Comparison of ENCODE assay signal across 1 cellular context in the genomic region with DNA sequence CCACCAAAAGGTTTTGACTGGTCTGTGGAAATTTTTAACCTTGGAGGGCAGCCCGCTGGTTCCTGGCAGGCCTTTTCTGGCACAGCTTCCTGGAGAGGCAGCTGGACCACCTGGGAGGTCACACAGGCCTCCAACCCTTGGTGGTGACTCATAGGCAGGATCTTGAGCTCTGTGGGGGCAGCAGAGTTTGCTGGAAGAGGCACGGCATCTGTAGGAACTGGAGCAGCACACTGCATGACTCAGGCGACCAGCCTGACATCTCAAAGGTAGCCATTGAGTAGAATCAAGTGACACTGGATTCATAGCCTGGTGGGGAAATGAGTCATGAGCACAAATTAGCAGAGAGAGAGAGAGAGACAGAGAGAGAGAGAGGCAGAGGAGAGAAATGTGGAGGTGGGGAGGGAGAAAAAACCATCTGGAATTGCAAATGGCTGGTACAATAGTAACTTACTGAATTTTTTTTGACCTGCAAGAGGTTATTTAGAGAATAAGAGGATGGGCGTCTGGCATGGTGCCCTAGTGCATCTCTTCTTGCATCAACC.
TF ChIP-seq lines count a peak whose summit lies in the region.

No MANE protein-coding gene starts in this region.

TF ChIP-seq in K562, 482 proteins besides CTCF, POLR2A, EP300 and RAD21 (continued from another document):
- 0 out of 2 replicates have a peak, but pooled peaks have one; percentile 16 for TF ChIP-seq JUN (IDR thresholded peaks at IDR 0.05; ENCODE audit: borderline replicate concordance, low read depth, low read length)
- TF ChIP-seq JUN (CRISPR knock-in tag; IDR thresholded peaks at IDR 0.05; ENCODE audit: borderline replicate concordance): no peak
- TF ChIP-seq, protein P1, sequence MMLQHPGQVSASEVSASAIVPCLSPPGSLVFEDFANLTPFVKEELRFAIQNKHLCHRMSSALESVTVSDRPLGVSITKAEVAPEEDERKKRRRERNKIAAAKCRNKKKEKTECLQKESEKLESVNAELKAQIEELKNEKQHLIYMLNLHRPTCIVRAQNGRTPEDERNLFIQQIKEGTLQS (IDR thresholded peaks at IDR 0.05): peak; percentile 72
- TF ChIP-seq, protein P1 (CRISPR knock-in tag; conservative IDR thresholded peaks at IDR 0.05): no peak
- TF ChIP-seq EGR1 (conservative IDR thresholded peaks at IDR 0.05): 0 out of 2 replicates have a peak, but pooled peaks have one; percentile 7
- no peak for TF ChIP-seq HSF4 (CRISPR knock-in tag; IDR thresholded peaks at IDR 0.05; ENCODE audit: borderline replicate concordance)
- TF ChIP-seq, protein P2, sequence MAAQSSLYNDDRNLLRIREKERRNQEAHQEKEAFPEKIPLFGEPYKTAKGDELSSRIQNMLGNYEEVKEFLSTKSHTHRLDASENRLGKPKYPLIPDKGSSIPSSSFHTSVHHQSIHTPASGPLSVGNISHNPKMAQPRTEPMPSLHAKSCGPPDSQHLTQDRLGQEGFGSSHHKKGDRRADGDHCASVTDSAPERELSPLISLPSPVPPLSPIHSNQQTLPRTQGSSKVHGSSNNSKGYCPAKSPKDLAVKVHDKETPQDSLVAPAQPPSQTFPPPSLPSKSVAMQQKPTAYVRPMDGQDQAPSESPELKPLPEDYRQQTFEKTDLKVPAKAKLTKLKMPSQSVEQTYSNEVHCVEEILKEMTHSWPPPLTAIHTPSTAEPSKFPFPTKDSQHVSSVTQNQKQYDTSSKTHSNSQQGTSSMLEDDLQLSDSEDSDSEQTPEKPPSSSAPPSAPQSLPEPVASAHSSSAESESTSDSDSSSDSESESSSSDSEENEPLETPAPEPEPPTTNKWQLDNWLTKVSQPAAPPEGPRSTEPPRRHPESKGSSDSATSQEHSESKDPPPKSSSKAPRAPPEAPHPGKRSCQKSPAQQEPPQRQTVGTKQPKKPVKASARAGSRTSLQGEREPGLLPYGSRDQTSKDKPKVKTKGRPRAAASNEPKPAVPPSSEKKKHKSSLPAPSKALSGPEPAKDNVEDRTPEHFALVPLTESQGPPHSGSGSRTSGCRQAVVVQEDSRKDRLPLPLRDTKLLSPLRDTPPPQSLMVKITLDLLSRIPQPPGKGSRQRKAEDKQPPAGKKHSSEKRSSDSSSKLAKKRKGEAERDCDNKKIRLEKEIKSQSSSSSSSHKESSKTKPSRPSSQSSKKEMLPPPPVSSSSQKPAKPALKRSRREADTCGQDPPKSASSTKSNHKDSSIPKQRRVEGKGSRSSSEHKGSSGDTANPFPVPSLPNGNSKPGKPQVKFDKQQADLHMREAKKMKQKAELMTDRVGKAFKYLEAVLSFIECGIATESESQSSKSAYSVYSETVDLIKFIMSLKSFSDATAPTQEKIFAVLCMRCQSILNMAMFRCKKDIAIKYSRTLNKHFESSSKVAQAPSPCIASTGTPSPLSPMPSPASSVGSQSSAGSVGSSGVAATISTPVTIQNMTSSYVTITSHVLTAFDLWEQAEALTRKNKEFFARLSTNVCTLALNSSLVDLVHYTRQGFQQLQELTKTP (IDR thresholded peaks at IDR 0.05; ENCODE audit: low read depth in 1 of 2, partially characterized antibody in 2 of 2): no peak
- peak; percentile 5; the same call in 1 of the 2 replicates for TF ChIP-seq CBFA2T3 (IDR thresholded peaks at IDR 0.05)
